Comparison of ENCODE assay signal across 3 cellular contexts in the genomic region with DNA sequence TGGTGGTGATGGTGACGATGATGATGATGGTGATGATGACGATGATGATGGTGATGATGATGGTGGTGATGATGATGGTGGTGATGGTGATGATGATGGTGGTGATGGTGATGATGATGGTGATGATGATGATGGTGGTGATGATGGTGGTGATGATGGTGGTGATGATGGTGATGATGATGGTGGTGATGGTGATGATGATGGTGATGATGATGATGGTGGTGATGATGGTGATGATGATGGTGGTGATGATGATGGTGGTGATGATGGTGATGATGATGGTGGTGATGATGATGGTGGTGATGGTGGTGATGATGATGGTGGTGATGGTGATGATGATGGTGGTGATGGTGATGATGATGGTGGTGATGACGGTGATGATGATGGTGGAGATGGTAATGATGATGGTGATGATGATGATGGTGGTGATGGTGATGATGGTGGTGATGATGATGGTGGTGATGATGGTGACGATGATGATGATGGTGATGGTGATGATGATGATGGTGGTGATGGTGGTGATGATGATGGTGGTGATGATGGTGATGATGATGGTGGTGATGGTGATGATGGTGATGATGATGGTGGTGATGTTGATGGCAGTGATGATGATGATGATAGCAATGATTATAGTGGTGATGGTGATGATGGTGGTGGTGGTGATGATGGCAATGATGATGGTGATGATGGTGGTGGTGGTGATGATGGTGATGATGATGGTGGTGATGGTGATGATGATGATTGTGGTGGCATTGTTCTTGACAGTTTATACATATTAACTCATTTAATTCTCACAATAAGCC.
TF ChIP-seq lines count a peak whose summit lies in the region.
"Not testable (repeated sequence)": the region's sequence is repeated elsewhere in the genome, so short reads cannot be mapped to it uniquely, and the experiment has no call there.

No MANE protein-coding gene starts in this region.

TF ChIP-seq in A549, 52 proteins besides CTCF, POLR2A, EP300 and RAD21:
- TF ChIP-seq EHMT2 (IDR thresholded peaks at IDR 0.05; ENCODE audit: low read depth), result 0 out of 2 replicates have a peak, but pooled peaks have one; percentile 36

TF ChIP-seq in HEK293, 187 proteins besides CTCF, POLR2A, EP300 and RAD21:
- TF ChIP-seq, protein P1, sequence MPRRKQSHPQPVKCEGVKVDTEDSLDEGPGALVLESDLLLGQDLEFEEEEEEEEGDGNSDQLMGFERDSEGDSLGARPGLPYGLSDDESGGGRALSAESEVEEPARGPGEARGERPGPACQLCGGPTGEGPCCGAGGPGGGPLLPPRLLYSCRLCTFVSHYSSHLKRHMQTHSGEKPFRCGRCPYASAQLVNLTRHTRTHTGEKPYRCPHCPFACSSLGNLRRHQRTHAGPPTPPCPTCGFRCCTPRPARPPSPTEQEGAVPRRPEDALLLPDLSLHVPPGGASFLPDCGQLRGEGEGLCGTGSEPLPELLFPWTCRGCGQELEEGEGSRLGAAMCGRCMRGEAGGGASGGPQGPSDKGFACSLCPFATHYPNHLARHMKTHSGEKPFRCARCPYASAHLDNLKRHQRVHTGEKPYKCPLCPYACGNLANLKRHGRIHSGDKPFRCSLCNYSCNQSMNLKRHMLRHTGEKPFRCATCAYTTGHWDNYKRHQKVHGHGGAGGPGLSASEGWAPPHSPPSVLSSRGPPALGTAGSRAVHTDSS (tag by site-specific recombination; IDR thresholded peaks at IDR 0.05), result peak; percentile 99
- TF ChIP-seq, protein P2, sequence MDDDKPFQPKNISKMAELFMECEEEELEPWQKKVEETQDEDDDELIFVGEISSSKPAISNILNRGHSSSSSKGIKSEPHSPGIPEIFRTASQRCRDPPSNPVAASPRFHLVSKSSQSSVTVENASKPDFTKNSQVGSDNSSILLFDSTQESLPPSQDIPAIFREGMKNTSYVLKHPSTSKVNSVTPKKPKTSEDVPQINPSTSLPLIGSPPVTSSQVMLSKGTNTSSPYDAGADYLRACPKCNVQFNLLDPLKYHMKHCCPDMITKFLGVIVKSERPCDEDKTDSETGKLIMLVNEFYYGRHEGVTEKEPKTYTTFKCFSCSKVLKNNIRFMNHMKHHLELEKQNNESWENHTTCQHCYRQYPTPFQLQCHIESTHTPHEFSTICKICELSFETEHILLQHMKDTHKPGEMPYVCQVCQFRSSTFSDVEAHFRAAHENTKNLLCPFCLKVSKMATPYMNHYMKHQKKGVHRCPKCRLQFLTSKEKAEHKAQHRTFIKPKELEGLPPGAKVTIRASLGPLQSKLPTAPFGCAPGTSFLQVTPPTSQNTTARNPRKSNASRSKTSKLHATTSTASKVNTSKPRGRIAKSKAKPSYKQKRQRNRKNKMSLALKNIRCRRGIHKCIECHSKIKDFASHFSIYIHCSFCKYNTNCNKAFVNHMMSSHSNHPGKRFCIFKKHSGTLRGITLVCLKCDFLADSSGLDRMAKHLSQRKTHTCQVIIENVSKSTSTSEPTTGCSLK (tag by site-specific recombination; IDR thresholded peaks at IDR 0.05), result 0 out of 2 replicates have a peak, but pooled peaks have one; percentile 24
- TF ChIP-seq ZBTB21 (tag by site-specific recombination; IDR thresholded peaks at IDR 0.05) (0 out of 2 replicates have a peak, but pooled peaks have one; percentile 14), ZNF211 (tag by site-specific recombination; IDR thresholded peaks at IDR 0.05; ENCODE audit: low read depth) (0 out of 2 replicates have a peak, but pooled peaks have one; percentile 9), ZNF514 (tag by site-specific recombination; IDR thresholded peaks at IDR 0.05) (0 out of 2 replicates have a peak, but pooled peaks have one; percentile 3), ZNF785 (tag by site-specific recombination; IDR thresholded peaks at IDR 0.05) (0 out of 2 replicates have a peak, but pooled peaks have one; percentile 38), ZNF266 (tag by site-specific recombination; IDR thresholded peaks at IDR 0.05; ENCODE audit: low read depth) (0 out of 2 replicates have a peak, but pooled peaks have one; percentile 18), RBAK (tag by site-specific recombination; IDR thresholded peaks at IDR 0.05) (0 out of 2 replicates have a peak, but pooled peaks have one; percentile 55), ZNF791 (tag by site-specific recombination; IDR thresholded peaks at IDR 0.05) (peak; percentile 43; the same call in 1 of the 2 replicates), ZNF274 (tag by site-specific recombination; IDR thresholded peaks at IDR 0.05; ENCODE audit: borderline replicate concordance) (peak; percentile 51; the same call in 1 of the 2 replicates), ZIC2 (tag by site-specific recombination; IDR thresholded peaks at IDR 0.05) (0 out of 2 replicates have a peak, but pooled peaks have one; percentile 3), YY2 (tag by site-specific recombination; IDR thresholded peaks at IDR 0.05) (peak; percentile 38; the same call in 1 of the 2 replicates), ZNF747 (tag by site-specific recombination; IDR thresholded peaks at IDR 0.05) (peak; percentile 33; the same call in 1 of the 2 replicates), ZNF707 (tag by site-specific recombination; IDR thresholded peaks at IDR 0.05) (peak; percentile 23; the same call in 1 of the 2 replicates), ZNF354C (tag by site-specific recombination; IDR thresholded peaks at IDR 0.05; ENCODE audit: borderline replicate concordance, low read depth) (0 out of 2 replicates have a peak, but pooled peaks have one; percentile 8)
- not testable (repeated sequence) for TF ChIP-seq ZNF274 (IDR thresholded peaks at IDR 0.05; ENCODE audit: low read length)

TF ChIP-seq in GM12878, 131 proteins besides CTCF, POLR2A, EP300 and RAD21:
- TF ChIP-seq NBN (IDR thresholded peaks at IDR 0.05), result 0 out of 2 replicates have a peak, but pooled peaks have one; percentile 28
